ENCODE assay signal across 8 cellular contexts in genomic region chr22:42553475-42554361, GRCh38. TPM values are rescaled to one million over a fixed set of nuclear protein-coding genes. Genes with fewer than 3 reads are reported as not detected.
DNase-seq lines count a peak whose midpoint lies in the region; ATAC-seq lines count a peak whose summit lies in the region.

SERHL2 (plus strand) TSS chr22:42553956; CDS start chr22:42554021, 65 bp downstream.

- H2AFZ ChIP-seq in mesenchymal stem cell (ENCODE audit: low read depth, low read length): peak within 1 kb of the TSS; percentile 100

- ATAC-seq in HG02870 (IDR thresholded peaks at IDR 0.05; ENCODE audit: unreplicated experiment) (peak; percentile 44), GM21528 (IDR thresholded peaks at IDR 0.05; ENCODE audit: low FRiP score, unreplicated experiment) (no peak)
- peak; percentile 96 for ATAC-seq in effector memory CD8-positive, alpha-beta T cell (replicated peaks)

- H3K4me2 ChIP-seq in mesenchymal stem cell (ENCODE audit: low read length, poor library complexity, severe bottlenecking): peak within 1 kb of the TSS; percentile 84

- H3K9ac ChIP-seq in mesenchymal stem cell (ENCODE audit: low read length): peak within 1 kb of the TSS; percentile 77

- peak within 1 kb of the TSS in 1 of 2 donors; percentile 60 for H3K27ac Mint-ChIP-seq in effector memory CD8-positive, alpha-beta T cell

- peaks cover 8 to 21% of the 10 kb centered on the region in 2 experiments for H3K27me3 ChIP-seq in mesenchymal stem cell (ENCODE audit: control insufficient read depth in 1 of 2, insufficient read depth in 1 of 2, low read length in 2 of 2)

- no peaks in the 10 kb centered on the region for H3K9me3 Mint-ChIP-seq in effector memory CD8-positive, alpha-beta T cell

- H2BK5ac ChIP-seq in mesenchymal stem cell (ENCODE audit: low read depth, low read length, poor library complexity, severe bottlenecking): no peak within 1 kb of the TSS

- peak; percentile 38 for DNase-seq in GM04504 (ENCODE audit: low read depth)
- peak; percentile 85 for DNase-seq in NCI-H69 (lab: John Stamatoyannopoulos, UW)
- DNase-seq in activated CD8-positive, alpha-beta memory T cell treated with anti-CD3 and anti-CD28 coated beads for 48 hours (ENCODE audit: low read depth in 2 of 3, low spot score in 2 of 3): peak; percentile 53 to 59 (median 58)
- peak; percentile 71 to 81 (median 79) for DNase-seq in effector memory CD8-positive, alpha-beta T cell
- DNase-seq in mesenchymal stem cell: peak; percentile 79
- peak; percentile 54 for DNase-seq in stimulated activated CD8-positive, alpha-beta memory T cell treated with anti-CD3 and anti-CD28 coated beads, Interleukin-12 subunit alpha, Interleukin-12 subunit beta, amount 100 ng/mL, for 1 hour (ENCODE audit: low read depth)

- no peaks in the 10 kb centered on the region for H3K9me3 ChIP-seq in mesenchymal stem cell (ENCODE audit: control insufficient read depth, low read length)

- H3K4me1 ChIP-seq in mesenchymal stem cell (ENCODE audit: control insufficient read depth, insufficient read depth, low read depth, low read length): peaks cover 10% of the 10 kb centered on the region

- no peaks in the 10 kb centered on the region for H3K27me3 Mint-ChIP-seq in effector memory CD8-positive, alpha-beta T cell

- H3K4me3 Mint-ChIP-seq in effector memory CD8-positive, alpha-beta T cell: peak within 1 kb of the TSS; percentile 81 to 83

- peaks cover 8 to 9% of the 10 kb centered on the region in 2 donors for H3K4me1 Mint-ChIP-seq in effector memory CD8-positive, alpha-beta T cell (ENCODE audit: low read depth in 2 of 2)

- H3K14ac ChIP-seq in mesenchymal stem cell (ENCODE audit: low read length in 2 of 2): peak within 1 kb of the TSS in 1 of 2 experiments; percentile 97

- no peak within 1 kb of the TSS for H3K23ac ChIP-seq in mesenchymal stem cell (ENCODE audit: low read length in 2 of 2)

- H3K18ac ChIP-seq in mesenchymal stem cell (ENCODE audit: low read depth in 1 of 2, low read length in 2 of 2): peak within 1 kb of the TSS; percentile 92 to 94

- no peak within 1 kb of the TSS for H2BK15ac ChIP-seq in mesenchymal stem cell (ENCODE audit: low read depth, poor library complexity, severe bottlenecking)

- H2BK12ac ChIP-seq in mesenchymal stem cell (ENCODE audit: low read length in 2 of 2): peak within 1 kb of the TSS; percentile 70 to 77

- no peaks in the 10 kb centered on the region for H3K36me3 Mint-ChIP-seq in effector memory CD8-positive, alpha-beta T cell (ENCODE audit: insufficient read depth)

- no peaks in the 10 kb centered on the region for H3K36me3 ChIP-seq in mesenchymal stem cell (ENCODE audit: control insufficient read depth in 1 of 2, insufficient read depth in 2 of 2, low read depth in 1 of 2, low read length in 2 of 2)

- peak within 1 kb of the TSS; percentile 63 to 86 for H3K4me3 ChIP-seq in mesenchymal stem cell (ENCODE audit: insufficient read depth in 1 of 2, low read depth in 1 of 2, low read length in 2 of 2)

- H2BK120ac ChIP-seq in mesenchymal stem cell (ENCODE audit: low read depth, low read length): no peak within 1 kb of the TSS

- H3K79me1 ChIP-seq in mesenchymal stem cell (replicated peaks; ENCODE audit: low read length, poor library complexity, severe bottlenecking): no peaks in the 10 kb centered on the region

- no peak within 1 kb of the TSS for H3K27ac ChIP-seq in mesenchymal stem cell (ENCODE audit: low read length, poor library complexity, severe bottlenecking)

- peak within 1 kb of the TSS; percentile 89 for H4K91ac ChIP-seq in mesenchymal stem cell (ENCODE audit: low read length)

- peak within 1 kb of the TSS; percentile 64 to 83 for H3K4ac ChIP-seq in mesenchymal stem cell (ENCODE audit: low read depth in 1 of 2, low read length in 2 of 2)

- WGBS in mesenchymal stem cell: 13% methylated on average over 58 of the region's 75 CpGs

- H2AK5ac ChIP-seq in mesenchymal stem cell (ENCODE audit: low read length, severe bottlenecking): no peak within 1 kb of the TSS

- peak within 1 kb of the TSS; percentile 97 for H4K8ac ChIP-seq in mesenchymal stem cell (ENCODE audit: low read length)

RNA-seq across cellular contexts. Expression of gene SERHL2, which starts in this region (rescaled TPM):
- polyA plus RNA-seq in mesenchymal stem cell (2013, experiment 1 of 2): 2.5 TPM
- 2.9 TPM for polyA plus RNA-seq in mesenchymal stem cell (2013, experiment 2 of 2)
